3 cellular contexts compared by ENCODE assay signal in genomic region chr1:151135433-151136385, GRCh38.
TF ChIP-seq lines count a peak whose summit lies in the region.

No MANE protein-coding gene starts in this region.

TF ChIP-seq in SK-N-SH, 30 proteins besides CTCF, POLR2A, EP300 and RAD21 (continues in another document):
- no peak for TF ChIP-seq REST (IDR thresholded peaks at IDR 0.05; ENCODE audit: low read depth, low read length)
- no peak for TF ChIP-seq USF2 (IDR thresholded peaks at IDR 0.05; ENCODE audit: borderline replicate concordance, low read depth, low read length)
- no peak for TF ChIP-seq MXI1 (IDR thresholded peaks at IDR 0.05; ENCODE audit: low read depth, low read length)
- no peak for TF ChIP-seq RXRA (IDR thresholded peaks at IDR 0.05; ENCODE audit: borderline replicate concordance, low read depth)
- no peak for TF ChIP-seq FOSL2 (IDR thresholded peaks at IDR 0.05; ENCODE audit: borderline replicate concordance, low read depth)
- TF ChIP-seq CHD2 (IDR thresholded peaks at IDR 0.05; ENCODE audit: low read length, partially characterized antibody) = no peak
- no peak for TF ChIP-seq ELF1 (IDR thresholded peaks at IDR 0.05)
- no peak for TF ChIP-seq USF1 (IDR thresholded peaks at IDR 0.05; ENCODE audit: borderline replicate concordance, low read depth)
- TF ChIP-seq TCF12 (IDR thresholded peaks at IDR 0.05) = no peak
- TF ChIP-seq IRF3 (IDR thresholded peaks at IDR 0.05; ENCODE audit: low read depth, low read length) = no peak
- no peak for TF ChIP-seq GATA2 (CRISPR knock-in tag; IDR thresholded peaks at IDR 0.05)
- no peak for TF ChIP-seq RCOR1 (IDR thresholded peaks at IDR 0.05; ENCODE audit: low read length)
- no peak for TF ChIP-seq TAF1 (IDR thresholded peaks at IDR 0.05; ENCODE audit: borderline replicate concordance, low read depth, low read length)
- TF ChIP-seq NFIC (IDR thresholded peaks at IDR 0.05; ENCODE audit: borderline replicate concordance) = no peak
- TF ChIP-seq NRF1 (IDR thresholded peaks at IDR 0.05; ENCODE audit: low read depth, low read length) = no peak

TF ChIP-seq in SK-N-SH treated with all-trans-retinoic acid at 6 μM for 48 hours, 23 proteins besides CTCF, POLR2A, EP300 and RAD21 (continued from another document):
- TF ChIP-seq ZNF565 (CRISPR knock-in tag; conservative IDR thresholded peaks at IDR 0.05; ENCODE audit: low read depth) (no peak), ZC3H10 (CRISPR knock-in tag; IDR thresholded peaks at IDR 0.05) (no peak), ISL1 (CRISPR knock-in tag; IDR thresholded peaks at IDR 0.05) (no peak), ESRRG (CRISPR knock-in tag; IDR thresholded peaks at IDR 0.05) (no peak), ZNF8 (CRISPR knock-in tag; IDR thresholded peaks at IDR 0.05) (no peak), CREB5 (CRISPR knock-in tag; IDR thresholded peaks at IDR 0.05; ENCODE audit: low read depth) (no peak), ZNF70 (CRISPR knock-in tag; IDR thresholded peaks at IDR 0.05) (no peak), ZFP30 (CRISPR knock-in tag; IDR thresholded peaks at IDR 0.05) (no peak), BACH2 (CRISPR knock-in tag; IDR thresholded peaks at IDR 0.05; ENCODE audit: borderline replicate concordance) (no peak), GLIS3 (CRISPR knock-in tag; IDR thresholded peaks at IDR 0.05) (no peak), SNAI2 (CRISPR knock-in tag; IDR thresholded peaks at IDR 0.05) (no peak), TSHZ2 (CRISPR knock-in tag; IDR thresholded peaks at IDR 0.05) (no peak)

TF ChIP-seq in WTC11, 78 proteins besides CTCF, POLR2A, EP300 and RAD21 (continued from another document):
- TF ChIP-seq ERG (CRISPR knock-in tag; IDR thresholded peaks at IDR 0.05) (no peak), GRHL2 (CRISPR knock-in tag; IDR thresholded peaks at IDR 0.05; ENCODE audit: insufficient replicate concordance, severe bottlenecking) (no peak), IRF2 (CRISPR knock-in tag; IDR thresholded peaks at IDR 0.05; ENCODE audit: borderline replicate concordance, low read depth) (no peak), CREB1 (CRISPR knock-in tag; IDR thresholded peaks at IDR 0.05) (no peak), ZBTB43 (CRISPR knock-in tag; IDR thresholded peaks at IDR 0.05) (no peak), E2F5 (CRISPR knock-in tag; IDR thresholded peaks at IDR 0.05) (no peak), ELF4 (CRISPR knock-in tag; IDR thresholded peaks at IDR 0.05; ENCODE audit: low read depth) (no peak), AR (CRISPR knock-in tag; IDR thresholded peaks at IDR 0.05) (no peak), ZNF121 (CRISPR knock-in tag; IDR thresholded peaks at IDR 0.05) (no peak), CBFB (CRISPR knock-in tag; IDR thresholded peaks at IDR 0.05; ENCODE audit: low read depth) (no peak), ZNF396 (CRISPR knock-in tag; IDR thresholded peaks at IDR 0.05; ENCODE audit: borderline replicate concordance) (no peak), ATF6 (CRISPR knock-in tag; IDR thresholded peaks at IDR 0.05) (no peak), AFF4 (CRISPR knock-in tag; IDR thresholded peaks at IDR 0.05; ENCODE audit: borderline replicate concordance) (no peak), IRF1 (CRISPR knock-in tag; IDR thresholded peaks at IDR 0.05) (no peak)
